ENCODE assay signal across 9 cellular contexts in genomic region chr9:89359636-89360315, GRCh38. TPM values are rescaled to one million over a fixed set of nuclear protein-coding genes. Genes with fewer than 3 reads are reported as not detected.
A peak's percentile ranks its signal among the peaks of the same experiment; 100 is the strongest.
DNase-seq lines count a peak whose midpoint lies in the region; ATAC-seq and TF ChIP-seq lines count a peak whose summit lies in the region.
"Had no signal": no experiment of that assay in that cellular context is flagged by ENCODE, and none has a peak within 500 bp of the region (broad histone marks: within the 10 kb centered on the region; RNA-seq: fewer than 3 reads in every experiment).

No MANE protein-coding gene starts in this region.

- peak overlapping the region; percentile 57 for H3K4me3 Mint-ChIP-seq in endothelial cell (ENCODE audit: unreplicated experiment)
- H3K4me3 Mint-ChIP-seq in type B pancreatic cell: no peak overlapping the region

- H3K79me2 ChIP-seq in GM23248 (ENCODE audit: insufficient read depth): no peaks in the 10 kb centered on the region

- H3K36me3 Mint-ChIP-seq in endothelial cell (ENCODE audit: low read depth, unreplicated experiment): peaks cover 33% of the 10 kb centered on the region
- H3K36me3 Mint-ChIP-seq in type B pancreatic cell: peaks cover 9% of the 10 kb centered on the region

- H3K27me3 Mint-ChIP-seq in endothelial cell (ENCODE audit: unreplicated experiment): peaks cover 3% of the 10 kb centered on the region
- H3K27me3 Mint-ChIP-seq in type B pancreatic cell: no peaks in the 10 kb centered on the region

- no peak overlapping the region for H2AFZ ChIP-seq in GM23248

- intact Hi-C loops in sciatic nerve (cut with DNase I): no loop called here

- TF ChIP-seq CTCF in endothelial cell (IDR thresholded peaks at IDR 0.05; ENCODE audit: unreplicated experiment) (no peak), type B pancreatic cell (conservative IDR thresholded peaks at IDR 0.05) (no peak)

- no peak overlapping the region for H3K4me3 ChIP-seq in GM23248

- no peak overlapping the region for H3K9ac ChIP-seq in GM23248

- H3K9me3 ChIP-seq in GM23248 (ENCODE audit: low read depth): no peaks in the 10 kb centered on the region

- H3K36me3 ChIP-seq in GM23248 (ENCODE audit: low read depth): peaks cover 14% of the 10 kb centered on the region; the same call in 1 of the 2 replicates

- H3K27me3 ChIP-seq in GM23248 (replicated peaks; ENCODE audit: insufficient read depth): no peaks in the 10 kb centered on the region

- ATAC-seq in sciatic nerve (no peak), HG03095 (IDR thresholded peaks at IDR 0.05; ENCODE audit: unreplicated experiment) (no peak)

- H3K9me3 Mint-ChIP-seq in endothelial cell (ENCODE audit: unreplicated experiment): no peaks in the 10 kb centered on the region
- no peaks in the 10 kb centered on the region for H3K9me3 Mint-ChIP-seq in type B pancreatic cell

- no peak overlapping the region for H3K4me2 ChIP-seq in GM23248 (ENCODE audit: unreplicated experiment)

- WGBS in GM23248 (ENCODE audit: low coverage in 1 of 2, low lambda C conversion rate in 2 of 2, missing lambda C conversion rate in 2 of 2), 2 experiments: 48 to 51% methylated on average over 8 of the region's 8 CpGs

- no peaks in the 10 kb centered on the region for H4K20me1 ChIP-seq in GM23248 (ENCODE audit: insufficient read depth)

- peaks cover 14% of the 10 kb centered on the region for H3K4me1 Mint-ChIP-seq in endothelial cell (ENCODE audit: unreplicated experiment)
- H3K4me1 Mint-ChIP-seq in type B pancreatic cell (ENCODE audit: unreplicated experiment): peaks cover 15% of the 10 kb centered on the region

- in situ Hi-C loops in GM23248 (cut with MboI): no loop called here

- H3F3A ChIP-seq in GM23248 (ENCODE audit: insufficient read depth): no peaks in the 10 kb centered on the region; the same call in 1 of the 2 replicates

- peak overlapping the region; percentile 59 for H3K27ac Mint-ChIP-seq in endothelial cell (ENCODE audit: unreplicated experiment)
- H3K27ac Mint-ChIP-seq in type B pancreatic cell: no peak overlapping the region

- DNase-seq in GM23248 (peak; percentile 75), RKO (ENCODE audit: low spot score) (peak; percentile 28), endothelial cell (ENCODE audit: low spot score) (no peak), sciatic nerve (ENCODE audit: low spot score) (peak; percentile 26), type B pancreatic cell (ENCODE audit: extremely low spot score, unreplicated experiment) (no peak), HuH-7 (ENCODE audit: low spot score) (no peak)
- DNase-seq: T1000 had no signal

- no peaks in the 10 kb centered on the region for H3K4me1 ChIP-seq in GM23248 (ENCODE audit: insufficient read depth)

- peak overlapping the region; percentile 24; the same call in 1 of the 2 replicates for H3K27ac ChIP-seq in GM23248
- H3K27ac ChIP-seq: HL-60 had no signal

- no peaks in the 10 kb centered on the region for H3K9me2 ChIP-seq in GM23248 (ENCODE audit: insufficient read depth)

RNA-seq across cellular contexts. Expression of gene SECISBP2, which starts 41.5 kb away (rescaled TPM):
- total RNA-seq in GM23248 (2014; rRNA removed; shearing (Covaris generic)): 12.2 and 19.0 TPM in 2 replicates
- 11.9 and 13.0 TPM in 2 replicates for polyA plus RNA-seq in GM23248 (2016; fragmentation: Nextera tagmentation; extraction: Ambion mirVana)
- 41.3 TPM for total RNA-seq in endothelial cell (ENCODE audit: unreplicated experiment)
- total RNA-seq in sciatic nerve: 64.7 TPM
- total RNA-seq in type B pancreatic cell (ENCODE audit: low replicate concordance): 47.1 and 49.6 TPM in 2 replicates

RNA-seq across cellular contexts. Expression of gene CKS2, which starts 48.8 kb away (rescaled TPM):
- total RNA-seq in GM23248 (2014; rRNA removed; shearing (Covaris generic)): 44.0 and 94.6 TPM in 2 replicates
- polyA plus RNA-seq in GM23248 (2016; fragmentation: Nextera tagmentation; extraction: Ambion mirVana): 146 and 152 TPM in 2 replicates
- total RNA-seq in endothelial cell (ENCODE audit: unreplicated experiment) (49.2 TPM), sciatic nerve (4.6 TPM), type B pancreatic cell (ENCODE audit: low replicate concordance) (56.3 and 115 TPM in 2 replicates)

Comparison
In these comparisons a context has a peak if more than half of its experiments do, and no peak if none do; other contexts are left out.
1. DNase-seq: peak in GM23248 (single experiment), RKO (single experiment) and sciatic nerve (single experiment); none in endothelial cell (single experiment), type B pancreatic cell (single experiment) and HuH-7 (single experiment).